Comparison of ENCODE assay signal across 1 cellular context in genomic region chr17:47099987-47100711, GRCh38.
A peak's percentile ranks its signal among the peaks of the same experiment; 100 is the strongest.
TF ChIP-seq lines count a peak whose summit lies in the region.

No MANE protein-coding gene starts in this region.

TF ChIP-seq in K562, 482 proteins besides CTCF, POLR2A, EP300 and RAD21 (continued from another document and continues in another):
- no peak for TF ChIP-seq ZNF274 (IDR thresholded peaks at IDR 0.05; ENCODE audit: borderline replicate concordance, low read depth, low read length)
- TF ChIP-seq FOXM1 (IDR thresholded peaks at IDR 0.05; ENCODE audit: low read depth), result no peak
- TF ChIP-seq FOXM1 (CRISPR knock-in tag; IDR thresholded peaks at IDR 0.05; ENCODE audit: low read depth), result no peak
- no peak for TF ChIP-seq MNT (conservative IDR thresholded peaks at IDR 0.05)
- no peak for TF ChIP-seq ZFP1 (CRISPR knock-in tag; IDR thresholded peaks at IDR 0.05)
- no peak for TF ChIP-seq PCBP2 (IDR thresholded peaks at IDR 0.05; ENCODE audit: low read depth, low read length, poor library complexity, severe bottlenecking)
- 0 out of 4 replicates have a peak, but pooled peaks of 1 of the 2 experiments have one; percentile 42 for TF ChIP-seq SRF (CRISPR knock-in tag; IDR thresholded peaks at IDR 0.05)
- TF ChIP-seq ATF7 (IDR thresholded peaks at IDR 0.05), result no peak
- TF ChIP-seq RBM34 (IDR thresholded peaks at IDR 0.05; ENCODE audit: borderline replicate concordance, insufficient read depth, low read length), result no peak
- TF ChIP-seq SETDB1 (IDR thresholded peaks at IDR 0.05; ENCODE audit: low read length), result no peak
- TF ChIP-seq ZNF561 (CRISPR knock-in tag; conservative IDR thresholded peaks at IDR 0.05), result no peak
- TF ChIP-seq KLF13 (tag; IDR thresholded peaks at IDR 0.05; ENCODE audit: borderline replicate concordance, low read depth), result no peak
- no peak for TF ChIP-seq SAP30 (IDR thresholded peaks at IDR 0.05; ENCODE audit: borderline replicate concordance, insufficient read depth, low read depth, low read length, poor library complexity, severe bottlenecking)
- TF ChIP-seq DPF2 (IDR thresholded peaks at IDR 0.05), result no peak
- no peak for TF ChIP-seq KLF16 (IDR thresholded peaks at IDR 0.05)
- no peak for TF ChIP-seq HDAC2 (IDR thresholded peaks at IDR 0.05)
- TF ChIP-seq ZNF124 (CRISPR knock-in tag; IDR thresholded peaks at IDR 0.05), result no peak
- no peak for TF ChIP-seq HNRNPUL1 (IDR thresholded peaks at IDR 0.05; ENCODE audit: low read length)
- TF ChIP-seq PHB (CRISPR knock-in tag; IDR thresholded peaks at IDR 0.05), result no peak
- no peak for TF ChIP-seq HDAC8 (tag; IDR thresholded peaks at IDR 0.05)
- no peak for TF ChIP-seq TCF7 (IDR thresholded peaks at IDR 0.05; ENCODE audit: borderline replicate concordance)
- peak; percentile 74; the same call in 1 of the 2 replicates for TF ChIP-seq PHF8 (IDR thresholded peaks at IDR 0.05; ENCODE audit: borderline replicate concordance, low read length)
- no peak for TF ChIP-seq RFX7 (CRISPR knock-in tag; IDR thresholded peaks at IDR 0.05)
- TF ChIP-seq ELF4 (CRISPR knock-in tag; IDR thresholded peaks at IDR 0.05), result no peak
- TF ChIP-seq ZNF280A (IDR thresholded peaks at IDR 0.05; ENCODE audit: low read depth, partially characterized antibody), result no peak
- TF ChIP-seq TAF1 (IDR thresholded peaks at IDR 0.05; ENCODE audit: control insufficient read depth, extremely low read depth, insufficient read depth, low read length, severe bottlenecking), result peak; percentile 30
- peak in 1 of 3 experiments; percentile 25 for TF ChIP-seq YY1 (IDR thresholded peaks at IDR 0.05; ENCODE audit: borderline replicate concordance in 1 of 3, control insufficient read depth in 1 of 3, extremely low read depth in 1 of 3, insufficient read depth in 3 of 3, insufficient read length in 1 of 3, insufficient replicate concordance in 2 of 3, low read depth in 1 of 3, low read length in 2 of 3)
- no peak for TF ChIP-seq CREM (IDR thresholded peaks at IDR 0.05; ENCODE audit: low read depth)
- no peak for TF ChIP-seq HMG20B (CRISPR knock-in tag; IDR thresholded peaks at IDR 0.05)
- TF ChIP-seq ZBTB34 (CRISPR knock-in tag; IDR thresholded peaks at IDR 0.05), result no peak
- TF ChIP-seq NFE2 (IDR thresholded peaks at IDR 0.05; ENCODE audit: low read depth), result no peak
- 0 out of 2 replicates have a peak, but pooled peaks have one; percentile 50 for TF ChIP-seq FOXP1 (CRISPR knock-in tag; IDR thresholded peaks at IDR 0.05)
- TF ChIP-seq BCOR (IDR thresholded peaks at IDR 0.05), result no peak
- no peak for TF ChIP-seq ZKSCAN3 (CRISPR knock-in tag; IDR thresholded peaks at IDR 0.05)
- no peak for TF ChIP-seq CHAMP1 (IDR thresholded peaks at IDR 0.05)
- no peak for TF ChIP-seq KAT2B (IDR thresholded peaks at IDR 0.05; ENCODE audit: low read depth, low read length)
- TF ChIP-seq SMARCB1 (IDR thresholded peaks at IDR 0.05; ENCODE audit: insufficient read length, low read depth), result no peak
- TF ChIP-seq ZNF76 (CRISPR knock-in tag; IDR thresholded peaks at IDR 0.05; ENCODE audit: borderline replicate concordance), result no peak
- TF ChIP-seq ARID3B (CRISPR knock-in tag; IDR thresholded peaks at IDR 0.05; ENCODE audit: borderline replicate concordance), result no peak
- TF ChIP-seq HES1 (IDR thresholded peaks at IDR 0.05; ENCODE audit: low read depth), result no peak
- TF ChIP-seq HIVEP1 (CRISPR knock-in tag; IDR thresholded peaks at IDR 0.05), result no peak
- TF ChIP-seq GATAD2A (IDR thresholded peaks at IDR 0.05), result peak; percentile 49; the same call in 1 of the 2 replicates
- TF ChIP-seq COPS2 (conservative IDR thresholded peaks at IDR 0.05), result no peak
- TF ChIP-seq ZNF165 (CRISPR knock-in tag; IDR thresholded peaks at IDR 0.05; ENCODE audit: borderline replicate concordance), result no peak
- TF ChIP-seq NFE2L1 (tag; IDR thresholded peaks at IDR 0.05; ENCODE audit: borderline replicate concordance, low read depth), result no peak
- TF ChIP-seq FOXO4 (CRISPR knock-in tag; IDR thresholded peaks at IDR 0.05), result no peak
- TF ChIP-seq ZNF764 (CRISPR knock-in tag; IDR thresholded peaks at IDR 0.05; ENCODE audit: low read depth), result no peak
- TF ChIP-seq PHB2 (IDR thresholded peaks at IDR 0.05; ENCODE audit: low read depth), result no peak
- no peak for TF ChIP-seq ZNF140 (CRISPR knock-in tag; IDR thresholded peaks at IDR 0.05)
- TF ChIP-seq PRDM10 (IDR thresholded peaks at IDR 0.05; ENCODE audit: partially characterized antibody), result no peak
- no peak for TF ChIP-seq KHSRP (IDR thresholded peaks at IDR 0.05)
- no peak for TF ChIP-seq MECOM (CRISPR knock-in tag; IDR thresholded peaks at IDR 0.05)
- no peak for TF ChIP-seq GABPB2 (CRISPR knock-in tag; conservative IDR thresholded peaks at IDR 0.05)
- peak; percentile 46; the same call in 1 of the 2 replicates for TF ChIP-seq EGR1 (conservative IDR thresholded peaks at IDR 0.05)
- TF ChIP-seq MEF2D (tag; conservative IDR thresholded peaks at IDR 0.05; ENCODE audit: low read depth), result no peak
- TF ChIP-seq BRD9 (IDR thresholded peaks at IDR 0.05; ENCODE audit: low read depth, partially characterized antibody), result no peak
- no peak for TF ChIP-seq ZNF146 (CRISPR knock-in tag; IDR thresholded peaks at IDR 0.05; ENCODE audit: unreplicated experiment)
- no peak for TF ChIP-seq FOXK2 (conservative IDR thresholded peaks at IDR 0.05 in 1 of 2, IDR thresholded peaks at IDR 0.05 in 1 of 2; ENCODE audit: low read depth in 2 of 2)
- TF ChIP-seq KDM5B (IDR thresholded peaks at IDR 0.05; ENCODE audit: insufficient replicate concordance, low read depth, low read length), result peak; percentile 49
- TF ChIP-seq SMC3 (conservative IDR thresholded peaks at IDR 0.05; ENCODE audit: insufficient read depth, low read depth, low read length), result no peak
- TF ChIP-seq DNMT1 (IDR thresholded peaks at IDR 0.05), result no peak
- TF ChIP-seq ZNF507 (tag; conservative IDR thresholded peaks at IDR 0.05), result no peak
- no peak for TF ChIP-seq ZSCAN32 (CRISPR knock-in tag; IDR thresholded peaks at IDR 0.05)
